In genomic region chr5:137896560-137896959, GRCh38 we compare ENCODE assay signal across 1 cellular context.
TF ChIP-seq lines count a peak whose summit lies in the region.

No MANE protein-coding gene starts in this region.

TF ChIP-seq in K562, 482 proteins besides CTCF, POLR2A, EP300 and RAD21:
- TF ChIP-seq MLX (CRISPR knock-in tag; conservative IDR thresholded peaks at IDR 0.05) = no peak
- TF ChIP-seq NELFE (IDR thresholded peaks at IDR 0.05; ENCODE audit: insufficient read depth, insufficient read length) = no peak
- TF ChIP-seq FOS (IDR thresholded peaks at IDR 0.05; ENCODE audit: extremely low read depth, insufficient read length) = no peak
- TF ChIP-seq PTTG1 (tag; IDR thresholded peaks at IDR 0.05; ENCODE audit: low read depth) = no peak
- TF ChIP-seq CEBPG (CRISPR knock-in tag; IDR thresholded peaks at IDR 0.05) = no peak
- no peak for TF ChIP-seq CEBPG (tag; conservative IDR thresholded peaks at IDR 0.05 in 1 of 2, IDR thresholded peaks at IDR 0.05 in 1 of 2)
- no peak for TF ChIP-seq KLF13 (tag; IDR thresholded peaks at IDR 0.05; ENCODE audit: borderline replicate concordance, low read depth)
- no peak for TF ChIP-seq RFX1 (IDR thresholded peaks at IDR 0.05)
- TF ChIP-seq, protein P1, sequence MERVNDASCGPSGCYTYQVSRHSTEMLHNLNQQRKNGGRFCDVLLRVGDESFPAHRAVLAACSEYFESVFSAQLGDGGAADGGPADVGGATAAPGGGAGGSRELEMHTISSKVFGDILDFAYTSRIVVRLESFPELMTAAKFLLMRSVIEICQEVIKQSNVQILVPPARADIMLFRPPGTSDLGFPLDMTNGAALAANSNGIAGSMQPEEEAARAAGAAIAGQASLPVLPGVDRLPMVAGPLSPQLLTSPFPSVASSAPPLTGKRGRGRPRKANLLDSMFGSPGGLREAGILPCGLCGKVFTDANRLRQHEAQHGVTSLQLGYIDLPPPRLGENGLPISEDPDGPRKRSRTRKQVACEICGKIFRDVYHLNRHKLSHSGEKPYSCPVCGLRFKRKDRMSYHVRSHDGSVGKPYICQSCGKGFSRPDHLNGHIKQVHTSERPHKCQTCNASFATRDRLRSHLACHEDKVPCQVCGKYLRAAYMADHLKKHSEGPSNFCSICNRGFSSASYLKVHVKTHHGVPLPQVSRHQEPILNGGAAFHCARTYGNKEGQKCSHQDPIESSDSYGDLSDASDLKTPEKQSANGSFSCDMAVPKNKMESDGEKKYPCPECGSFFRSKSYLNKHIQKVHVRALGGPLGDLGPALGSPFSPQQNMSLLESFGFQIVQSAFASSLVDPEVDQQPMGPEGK (CRISPR knock-in tag; IDR thresholded peaks at IDR 0.05; ENCODE audit: borderline replicate concordance) = no peak
- TF ChIP-seq RBM14 (IDR thresholded peaks at IDR 0.05; ENCODE audit: borderline replicate concordance, insufficient read depth, low read depth, low read length) = no peak
- TF ChIP-seq ZNF197 (CRISPR knock-in tag; IDR thresholded peaks at IDR 0.05; ENCODE audit: low read depth) = no peak
- TF ChIP-seq STAT5A (IDR thresholded peaks at IDR 0.05; ENCODE audit: borderline replicate concordance, low read length) = no peak
